ENCODE assay signal across 16 cellular contexts in the genomic region with DNA sequence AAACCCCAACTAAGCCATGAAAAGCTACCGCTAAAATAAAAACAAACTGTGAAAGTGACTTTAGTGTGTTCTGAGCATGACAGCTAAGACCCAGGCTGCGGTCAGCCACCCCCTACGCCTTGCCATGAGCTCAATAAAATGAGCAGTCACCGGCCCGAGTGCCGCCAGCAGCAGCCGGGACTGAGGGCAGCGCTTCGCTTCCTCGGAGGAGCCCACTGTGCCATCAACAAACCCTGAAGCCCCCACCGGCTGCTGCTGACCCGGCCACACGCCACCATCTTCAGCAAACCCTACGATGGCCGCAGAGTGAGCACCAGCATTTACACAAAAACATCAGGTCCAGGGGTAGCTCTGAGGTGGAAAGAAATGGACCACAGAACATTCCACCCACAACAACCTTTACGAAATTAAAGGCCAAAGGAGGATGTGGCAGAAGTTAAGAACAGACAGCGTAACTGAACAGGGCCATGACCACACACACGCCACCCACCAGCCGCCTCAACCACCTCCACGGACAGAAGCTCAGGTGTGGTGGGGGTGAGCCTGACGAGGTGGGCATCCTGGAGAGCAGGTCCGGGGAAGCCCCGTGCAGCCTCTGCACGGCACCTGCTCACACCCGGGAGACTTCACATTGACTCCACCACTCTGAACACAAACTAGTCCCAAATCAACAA.
A peak's percentile ranks its signal among the peaks of the same experiment; 100 is the strongest.
DNase-seq lines count a peak whose midpoint lies in the region; ATAC-seq and TF ChIP-seq lines count a peak whose summit lies in the region.
"Had no signal": no experiment of that assay in that cellular context is flagged by ENCODE, and none has a peak within 500 bp of the region (broad histone marks: within the 10 kb centered on the region; RNA-seq: fewer than 3 reads in every experiment).

No MANE protein-coding gene starts in this region.

- H3K4me3 Mint-ChIP-seq in immature natural killer cell, result no peak overlapping the region
- H3K4me3 Mint-ChIP-seq in natural killer cell treated with Interleukin-12 subunit alpha and Interleukin-12 subunit beta and Interleukin-15 and Interleukin-18, amount 100 ng/mL, for 72 hours, result no peak overlapping the region
- H3K4me3 Mint-ChIP-seq: CD4-positive, alpha-beta memory T cell; HFFc6 had no signal

- no peaks in the 10 kb centered on the region for H3K36me3 Mint-ChIP-seq in immature natural killer cell
- no peaks in the 10 kb centered on the region for H3K36me3 Mint-ChIP-seq in natural killer cell treated with Interleukin-12 subunit alpha and Interleukin-12 subunit beta and Interleukin-15 and Interleukin-18, amount 100 ng/mL, for 72 hours
- H3K36me3 Mint-ChIP-seq: CD4-positive, alpha-beta memory T cell had no signal

- peaks cover 0 to 8% (median 2%) of the 10 kb centered on the region in 3 donors for H3K27me3 Mint-ChIP-seq in immature natural killer cell (ENCODE audit: low read depth in 3 of 3)
- peaks cover 0 to 4% of the 10 kb centered on the region in 2 donors for H3K27me3 Mint-ChIP-seq in natural killer cell treated with Interleukin-12 subunit alpha and Interleukin-12 subunit beta and Interleukin-15 and Interleukin-18, amount 100 ng/mL, for 72 hours

- no peaks in the 10 kb centered on the region for H3K9me3 Mint-ChIP-seq in immature natural killer cell
- H3K9me3 Mint-ChIP-seq in natural killer cell treated with Interleukin-12 subunit alpha and Interleukin-12 subunit beta and Interleukin-15 and Interleukin-18, amount 100 ng/mL, for 72 hours, result no peaks in the 10 kb centered on the region
- H3K9me3 Mint-ChIP-seq: CD4-positive, alpha-beta memory T cell had no signal

- peak; percentile 32 to 51 for ATAC-seq in natural killer cell treated with Interleukin-12 subunit alpha and Interleukin-12 subunit beta and Interleukin-15 and Interleukin-18, amount 100 ng/mL, for 72 hours

- dilution Hi-C loops in mammary epithelial cell (cut with HindIII; ENCODE audit: low sequenced_read_pairs), result no loop called here

- H3K4me3 ChIP-seq in H7 (ENCODE audit: insufficient read depth, low read depth, low read length) (no peak overlapping the region), mammary epithelial cell (replicated peaks in 1 of 3; ENCODE audit: insufficient read depth in 1 of 3, low read depth in 2 of 3, low read length in 3 of 3) (no peak overlapping the region)

- CTCF ChIA-PET in mammary epithelial cell (lab: Charles Lee; ENCODE audit: low non-redundant PET), result no interaction called here

- H3K4me1 ChIP-seq in mammary epithelial cell (ENCODE audit: insufficient read depth, low read length), result peaks cover 10% of the 10 kb centered on the region
- H3K4me1 ChIP-seq: BE2C had no signal

- in situ Hi-C loops in mammary epithelial cell (cut with MboI; ENCODE audit: low sequenced_read_pairs in 2 of 2), result no loop called here

- H3K9ac ChIP-seq in mammary epithelial cell (ENCODE audit: insufficient read depth, low read length), result no peak overlapping the region

- no peak overlapping the region for H3K27ac ChIP-seq in mammary epithelial cell (ENCODE audit: insufficient read depth, low read depth, low read length)
- H3K27ac ChIP-seq: C4-2B had no signal

- intact Hi-C loops in mammary epithelial cell (cut with micrococcal nuclease), result no loop called here

- H3K9me3 ChIP-seq in mammary epithelial cell (replicated peaks; ENCODE audit: insufficient read depth, low read length), result no peaks in the 10 kb centered on the region
- H3K9me3 ChIP-seq: BE2C had no signal

- H3K27ac Mint-ChIP-seq in immature natural killer cell, result no peak overlapping the region
- H3K27ac Mint-ChIP-seq in natural killer cell treated with Interleukin-12 subunit alpha and Interleukin-12 subunit beta and Interleukin-15 and Interleukin-18, amount 100 ng/mL, for 72 hours, result no peak overlapping the region
- H3K27ac Mint-ChIP-seq: HFFc6 had no signal

- WGBS in mammary epithelial cell (ENCODE audit: low coverage, missing lambda C conversion rate), result 94% methylated on average over 17 of the region's 25 CpGs

- TF ChIP-seq CTCF in mammary epithelial cell (conservative IDR thresholded peaks at IDR 0.05 in 1 of 2, IDR thresholded peaks at IDR 0.05 in 1 of 2; ENCODE audit: extremely low read depth in 1 of 2, insufficient read depth in 1 of 2, low read depth in 1 of 2, low read length in 2 of 2), result no peak

- H3K27me3 ChIP-seq in H7 (ENCODE audit: control insufficient read depth, insufficient read depth, low read length) (no peaks in the 10 kb centered on the region), mammary epithelial cell (ENCODE audit: insufficient read depth, low read length) (no peaks in the 10 kb centered on the region)
- H3K27me3 ChIP-seq: BE2C had no signal

- H3K36me3 ChIP-seq in H7 (replicated peaks; ENCODE audit: control insufficient read depth, insufficient read depth, low read length), result no peaks in the 10 kb centered on the region
- no peaks in the 10 kb centered on the region for H3K36me3 ChIP-seq in mammary epithelial cell (ENCODE audit: insufficient read depth, low read length)
- H3K36me3 ChIP-seq: BE2C had no signal

- H3K4me1 Mint-ChIP-seq in immature natural killer cell, result no peaks in the 10 kb centered on the region
- H3K4me1 Mint-ChIP-seq in natural killer cell treated with Interleukin-12 subunit alpha and Interleukin-12 subunit beta and Interleukin-15 and Interleukin-18, amount 100 ng/mL, for 72 hours (ENCODE audit: low read depth in 2 of 2), result no peaks in the 10 kb centered on the region

- no TSS peak for BruUV-seq in mammary epithelial cell (replicated peaks; lab: Mats Ljungman, UMichigan)

- DNase-seq in AG20443 (ENCODE audit: low spot score) (peak; percentile 0), H7 (peak; percentile 14), immature natural killer cell (peak; percentile 13 to 22 (median 19)), NCI-H1105 treated with DMSO at 0.1 percent for 48 hours (lab: John Stamatoyannopoulos, UW) (no peak), EL (no peak), ecto neural progenitor cell (ENCODE audit: low spot score) (no peak), mammary epithelial cell (no peak)
- no peak for DNase-seq in natural killer cell treated with Interleukin-12 subunit alpha and Interleukin-12 subunit beta and Interleukin-15 and Interleukin-18, amount 100 ng/mL, for 72 hours (ENCODE audit: low spot score)
- DNase-seq: BE2C; CD4-positive, alpha-beta memory T cell; DMS79; GDM1; HCEC 1CT; HFFc6; IMR-90 had no signal

- no peak overlapping the region for H3K4me2 ChIP-seq in mammary epithelial cell (ENCODE audit: insufficient read depth, low read depth, low read length)

- no peak overlapping the region for H2AFZ ChIP-seq in mammary epithelial cell (ENCODE audit: low read depth, low read length)

- no peaks in the 10 kb centered on the region for H3K79me2 ChIP-seq in mammary epithelial cell (ENCODE audit: insufficient read depth, low read length)

- H4K20me1 ChIP-seq in mammary epithelial cell (ENCODE audit: insufficient read depth, low read length), result no peaks in the 10 kb centered on the region

Comparison
In these comparisons a context has a peak if more than half of its experiments do, and no peak if none do; other contexts are left out.
1. DNase-seq: peak in AG20443 (single experiment), H7 (single experiment) and immature natural killer cell (3 of 3); none in natural killer cell treated with Interleukin-12 subunit alpha and Interleukin-12 subunit beta and Interleukin-15 and Interleukin-18, amount 100 ng/mL, for 72 hours (single experiment), NCI-H1105 treated with DMSO at 0.1 percent for 48 hours (single experiment), EL (single experiment), ecto neural progenitor cell (single experiment) and mammary epithelial cell (single experiment).